In genomic region chr19:10517361-10517759, GRCh38 we compare ENCODE assay signal across 8 cellular contexts. TPM values are rescaled to one million over a fixed set of nuclear protein-coding genes. Genes with fewer than 3 reads are reported as not detected.
DNase-seq lines count a peak whose midpoint lies in the region; ATAC-seq, FAIRE-seq and TF ChIP-seq lines count a peak whose summit lies in the region.

Gene S1PR5, minus strand, starts transcription at chr19:10517447. Its CDS starts 2,436 bp downstream, at chr19:10515011.

- no peak within 1 kb of the TSS for H2BK5ac ChIP-seq in trophoblast cell (ENCODE audit: low read depth, low read length, poor library complexity)

- peak within 1 kb of the TSS; percentile 55 for H3K18ac ChIP-seq in trophoblast cell (ENCODE audit: low read length)

- peak within 1 kb of the TSS; percentile 41 for H4K12ac ChIP-seq in trophoblast cell (ENCODE audit: low read depth, low read length)

- H3K9me3 ChIP-seq in A549 (no peaks in the 10 kb centered on the region), trophoblast cell (ENCODE audit: insufficient read depth, low read depth, low read length) (peaks cover 4% of the 10 kb centered on the region)

- peaks cover 2% of the 10 kb centered on the region for H3K79me2 ChIP-seq in trophoblast cell (ENCODE audit: control insufficient read depth, insufficient read depth, low read length, poor library complexity)

- DNase-seq in A549 (ENCODE audit: low read depth in 1 of 2, low spot score in 1 of 2) (peak; percentile 35), G401 (ENCODE audit: low spot score) (peak; percentile 5), WTC11 (ENCODE audit: low spot score) (peak; percentile 54), foreskin fibroblast (no peak), trophoblast cell (peak in 1 of 2 donors; percentile 34), foreskin melanocyte (no peak), GDM1 (lab: John Stamatoyannopoulos, UW) (no peak)
- DNase-seq in effector CD4-positive, alpha-beta T cell, result no peak

- H3K9me3 Mint-ChIP-seq in WTC11, result no peaks in the 10 kb centered on the region

- H3K79me1 ChIP-seq in trophoblast cell (ENCODE audit: low read length), result no peaks in the 10 kb centered on the region

- peak within 1 kb of the TSS; percentile 46 for H2BK120ac ChIP-seq in trophoblast cell (ENCODE audit: insufficient read depth, low read length, poor library complexity)

- no peak for FAIRE-seq in A549 (lab: Jason Lieb, UNC)

- peak within 1 kb of the TSS; percentile 72 to 93 for H3K27ac ChIP-seq in A549
- H3K27ac ChIP-seq in trophoblast cell (ENCODE audit: low read depth, low read length), result no peak within 1 kb of the TSS

- peaks cover 11% of the 10 kb centered on the region; the same call in 1 of the 3 replicates for H3K4me1 ChIP-seq in A549
- H3K4me1 ChIP-seq in trophoblast cell (ENCODE audit: control insufficient read depth in 1 of 2, insufficient read depth in 2 of 2, low read length in 2 of 2), result peaks cover 5 to 10% of the 10 kb centered on the region in 2 experiments

- peak within 1 kb of the TSS; percentile 35 for H2BK12ac ChIP-seq in trophoblast cell (ENCODE audit: low read length)

- no peak for TF ChIP-seq EP300 in A549 (IDR thresholded peaks at IDR 0.05)

- peak; percentile 73 to 86 for ATAC-seq in A549
- ATAC-seq in WTC11, result peak; percentile 47

- no peaks in the 10 kb centered on the region for H3K36me3 ChIP-seq in trophoblast cell (ENCODE audit: control insufficient read depth in 1 of 2, insufficient read depth in 2 of 2, low read length in 2 of 2)

- POLR2A ChIA-PET in A549 (lab: Yijun Ruan, JAX), result interaction anchor here (0.6 kb wide), 1 partner anchor 14 kb away, joined by 3 read pairs; no protein-coding TSS in a partner anchor
- POLR2A ChIA-PET in WTC11 (lab: Charles Lee), result interaction anchor here (0.8 kb wide), 1 partner anchor 178 kb away, joined by 3 read pairs; no protein-coding TSS in a partner anchor

- no peak within 1 kb of the TSS for H3K23ac ChIP-seq in trophoblast cell (ENCODE audit: low read length)

- no peak within 1 kb of the TSS for H3K27ac Mint-ChIP-seq in WTC11

- H3K14ac ChIP-seq in trophoblast cell (ENCODE audit: low read length), result no peak within 1 kb of the TSS

- H3K27me3 Mint-ChIP-seq in WTC11 (ENCODE audit: low read depth), result peaks cover 74% of the 10 kb centered on the region

- peak within 1 kb of the TSS; percentile 28 for H2AK5ac ChIP-seq in trophoblast cell (ENCODE audit: low read length)

- peak within 1 kb of the TSS; percentile 46 for H4K8ac ChIP-seq in trophoblast cell (ENCODE audit: low read depth, low read length)

- TF ChIP-seq RAD21 in A549 (conservative IDR thresholded peaks at IDR 0.05 in 1 of 2, IDR thresholded peaks at IDR 0.05 in 1 of 2), result no peak

- peaks cover 8% of the 10 kb centered on the region; the same call in 1 of the 2 replicates for H3K36me3 Mint-ChIP-seq in WTC11

- in situ Hi-C loops in G401 (cut with HindIII; ENCODE audit: low sequenced_read_pairs), result no loop called here

- CTCF ChIA-PET in A549 (lab: Yijun Ruan, JAX), result interaction anchor here (1.2 to 2.7 kb wide), 5 partner anchors 12 to 42 kb away, joined by 3 to 9 read pairs (median 7); no protein-coding TSS in a partner anchor
- CTCF ChIA-PET in WTC11 (lab: Charles Lee), result interaction anchor here (0.6 to 4.4 kb wide), 12 partner anchors 9 to 183 kb away, joined by 3 to 19 read pairs (median 5); partner anchors contain the start of genes ATG4D and QTRT1

- peaks cover 8% of the 10 kb centered on the region for H3K27me3 ChIP-seq in trophoblast cell (ENCODE audit: insufficient read depth, low read length)

- peak within 1 kb of the TSS; percentile 80 for H3K4me3 Mint-ChIP-seq in WTC11

- H3K4ac ChIP-seq in trophoblast cell (ENCODE audit: low read depth, low read length), result no peak within 1 kb of the TSS

- no peak within 1 kb of the TSS for H3K9ac ChIP-seq in trophoblast cell (ENCODE audit: low read length)

- no peak for TF ChIP-seq POLR2A in A549 (IDR thresholded peaks at IDR 0.05; ENCODE audit: low read length)

- peak; percentile 7; the same call in 1 of the 3 replicates for TF ChIP-seq CTCF in A549 (IDR thresholded peaks at IDR 0.05)
- no peak for TF ChIP-seq CTCF in WTC11 (IDR thresholded peaks at IDR 0.05)
- no peak for TF ChIP-seq CTCF in foreskin fibroblast (IDR thresholded peaks at IDR 0.05; ENCODE audit: low read depth, low read length)

- peak within 1 kb of the TSS; percentile 53 for H4K91ac ChIP-seq in trophoblast cell (ENCODE audit: low read depth, low read length)

- H2AFZ ChIP-seq in trophoblast cell (ENCODE audit: insufficient read depth, low read length, poor library complexity), result peak within 1 kb of the TSS; percentile 72

- peak within 1 kb of the TSS; percentile 99 for H3K4me2 ChIP-seq in A549
- peak within 1 kb of the TSS; percentile 83 for H3K4me2 ChIP-seq in trophoblast cell (ENCODE audit: low read length)

- H3K4me1 Mint-ChIP-seq in WTC11, result peaks cover 35% of the 10 kb centered on the region

- no CpG with 5 or more reads among the region's 39 CpGs for WGBS in A549 (ENCODE audit: missing lambda C conversion rate)
- WGBS in trophoblast cell (ENCODE audit: extremely low coverage, insufficient coverage, insufficient read length), result no CpG with 5 or more reads among the region's 39 CpGs

- H3K4me3 ChIP-seq in A549 (peak within 1 kb of the TSS; percentile 92), foreskin fibroblast (ENCODE audit: low read depth in 1 of 2, low read length in 2 of 2) (peak within 1 kb of the TSS; percentile 38 to 43), trophoblast cell (ENCODE audit: low read depth, low read length) (peak within 1 kb of the TSS; percentile 61)

TF ChIP-seq in A549, 52 proteins besides CTCF, POLR2A, EP300 and RAD21:
- TF ChIP-seq JUNB (IDR thresholded peaks at IDR 0.05) (no peak), PHF8 (IDR thresholded peaks at IDR 0.05; ENCODE audit: borderline replicate concordance, low read depth) (peak; percentile 24; the same call in 1 of the 2 replicates)
TF ChIP-seq in A549: peak in this region for 1.

TF ChIP-seq in WTC11, 78 proteins besides CTCF, POLR2A, EP300 and RAD21:
- TF ChIP-seq KAT7 (CRISPR knock-in tag; IDR thresholded peaks at IDR 0.05; ENCODE audit: borderline replicate concordance) (0 out of 2 replicates have a peak, but pooled peaks have one; percentile 38), ZNF263 (CRISPR knock-in tag; IDR thresholded peaks at IDR 0.05; ENCODE audit: low read depth) (peak; percentile 76), RELA (CRISPR knock-in tag; IDR thresholded peaks at IDR 0.05; ENCODE audit: borderline replicate concordance) (no peak), ZSCAN18 (CRISPR knock-in tag; IDR thresholded peaks at IDR 0.05) (no peak), MYBL2 (CRISPR knock-in tag; IDR thresholded peaks at IDR 0.05) (no peak), MAX (CRISPR knock-in tag; IDR thresholded peaks at IDR 0.05) (0 out of 2 replicates have a peak, but pooled peaks have one; percentile 39), GTF2I (CRISPR knock-in tag; conservative IDR thresholded peaks at IDR 0.05) (no peak), SP1 (CRISPR knock-in tag; conservative IDR thresholded peaks at IDR 0.05) (0 out of 2 replicates have a peak, but pooled peaks have one; percentile 35)

RNA-seq across cellular contexts. Expression of gene S1PR5, which starts in this region (rescaled TPM):
- polyA plus RNA-seq in A549 (2011; rRNA removed) (0.99 and 2.1 TPM in 2 replicates), A549 (2017; fragmentation: RNase III; extraction: RNeasy Plus Mini Kit Qiagen cat#74134 plus additional on column Dnase treatment) (3.0 to 3.8 TPM (median 3.1 TPM) in 3 replicates)
- 2.2 and 3.3 TPM in 2 replicates for polyA plus RNA-seq in A549 (2012; cell fraction: cytosol; rRNA removed)
- 2.5 and 5.1 TPM in 2 replicates for polyA plus RNA-seq in A549 (2012; cell fraction: nucleus; rRNA removed)
- 0.78 and 0.83 TPM in 2 replicates for polyA minus RNA-seq in A549 (2011; rRNA and poly(A)+ RNA removed)
- 13.5 and 22.1 TPM in 2 replicates for total RNA-seq in G401 (2014; rRNA removed; shearing (Covaris generic))
- 3.8 to 5.4 TPM (median 4.1 TPM) in 3 replicates for total RNA-seq in WTC11 (2021)
- polyA plus RNA-seq in trophoblast cell (2013), result 1.2 and 1.3 TPM in 2 replicates

Comparison
In these comparisons a context has a peak if more than half of its experiments do, and no peak if none do; other contexts are left out.
1. DNase-seq: peak in A549 (2 of 2), G401 (single experiment) and WTC11 (single experiment); none in foreskin fibroblast (0 of 2), effector CD4-positive, alpha-beta T cell (single experiment), foreskin melanocyte (single experiment) and GDM1 (single experiment).
2. H3K4me3 ChIP-seq: peak in every context shown above with its lines; median percentile 92 in A549; 61 in trophoblast cell; 40 in foreskin fibroblast.
3. Of the 8 proteins assayed by ChIP-seq in both WTC11 and A549: peak only in WTC11: MAX; only in A549: CTCF; in both: none; in neither: 6.